In genomic region chr17:82098169-82098938, GRCh38 we compare ENCODE assay signal across 1 cellular context.
TF ChIP-seq lines count a peak whose summit lies in the region.

Gene FASN, minus strand, starts transcription at chr17:82098236. Its CDS starts 1,791 bp downstream, at chr17:82096445.

TF ChIP-seq in SK-N-SH, 30 proteins besides CTCF, POLR2A, EP300 and RAD21 (continued from another document):
- TF ChIP-seq REST (IDR thresholded peaks at IDR 0.05; ENCODE audit: low read depth, low read length) (peak; percentile 63; the same call in 1 of the 2 replicates), USF1 (IDR thresholded peaks at IDR 0.05; ENCODE audit: borderline replicate concordance, low read depth) (no peak), MXI1 (IDR thresholded peaks at IDR 0.05; ENCODE audit: low read depth, low read length) (peak; percentile 99), RCOR1 (IDR thresholded peaks at IDR 0.05; ENCODE audit: low read length) (peak; percentile 48; the same call in 1 of the 2 replicates), TAF1 (IDR thresholded peaks at IDR 0.05; ENCODE audit: borderline replicate concordance, low read depth, low read length) (peak; percentile 98), FOXJ3 (CRISPR knock-in tag; IDR thresholded peaks at IDR 0.05) (no peak), EZH2phosphoT487 (IDR thresholded peaks at IDR 0.05; ENCODE audit: borderline replicate concordance, low read depth) (no peak), TEAD4 (IDR thresholded peaks at IDR 0.05; ENCODE audit: borderline replicate concordance, insufficient read depth) (no peak), USF2 (IDR thresholded peaks at IDR 0.05; ENCODE audit: borderline replicate concordance, low read depth, low read length) (no peak), FOXM1 (IDR thresholded peaks at IDR 0.05; ENCODE audit: low read depth) (no peak), RFX5 (IDR thresholded peaks at IDR 0.05; ENCODE audit: low read length) (peak; percentile 94), NFIC (IDR thresholded peaks at IDR 0.05; ENCODE audit: borderline replicate concordance) (no peak), GATA2 (CRISPR knock-in tag; IDR thresholded peaks at IDR 0.05) (no peak), YY1 (IDR thresholded peaks at IDR 0.05; ENCODE audit: low read depth) (peak; percentile 76), ELF1 (IDR thresholded peaks at IDR 0.05) (no peak), CHD2 (IDR thresholded peaks at IDR 0.05; ENCODE audit: low read length, partially characterized antibody) (peak; percentile 71), SMC3 (IDR thresholded peaks at IDR 0.05; ENCODE audit: low read depth, low read length) (0 out of 2 replicates have a peak, but pooled peaks have one; percentile 33), IRF3 (IDR thresholded peaks at IDR 0.05; ENCODE audit: low read depth, low read length) (peak; percentile 79), RXRA (IDR thresholded peaks at IDR 0.05; ENCODE audit: borderline replicate concordance, low read depth) (no peak)
